ENCODE assay signal across 20 cellular contexts in the genomic region with DNA sequence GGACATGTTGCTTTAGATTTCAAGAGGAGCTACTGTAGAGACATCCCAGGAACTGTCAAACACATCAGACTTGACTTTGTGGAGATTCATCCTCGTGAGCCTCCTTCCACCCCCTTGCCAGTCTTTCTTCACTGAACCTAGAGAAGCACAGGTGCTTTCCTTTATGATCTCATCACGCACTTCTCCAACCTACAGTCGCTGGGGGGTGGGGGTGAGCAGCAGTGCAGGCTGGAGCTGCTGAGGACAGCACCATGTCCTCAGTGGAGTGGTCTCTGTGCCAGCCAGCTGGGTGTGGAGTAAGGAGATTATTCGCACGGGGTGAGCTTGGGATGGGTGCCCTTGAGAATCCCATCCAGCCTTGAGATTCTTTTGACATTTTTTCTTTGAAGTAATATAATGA.
A peak's percentile ranks its signal among the peaks of the same experiment; 100 is the strongest.
DNase-seq lines count a peak whose midpoint lies in the region; ATAC-seq and TF ChIP-seq lines count a peak whose summit lies in the region.
"Had no signal": no experiment of that assay in that cellular context is flagged by ENCODE, and none has a peak within 500 bp of the region (broad histone marks: within the 10 kb centered on the region; RNA-seq: fewer than 3 reads in every experiment).

No MANE protein-coding gene starts in this region.

- DNase-seq in activated naive CD8-positive, alpha-beta T cell treated with anti-CD3 and anti-CD28 coated beads for 36 hours = no peak
- DNase-seq in WERI-Rb-1 = peak; percentile 48
- DNase-seq: activated gamma-delta T cell, brain microvascular endothelial cell, DMS 273 treated with DMSO at 0.1 percent for 48 hours, esophagus squamous epithelium, Kasumi-1, mesendoderm, NCI-H748 treated with DMSO at 0.1 percent for 48 hours, retina, SK-N-SH had no signal

- H3K27ac ChIP-seq in WERI-Rb-1 = no peak overlapping the region
- H3K27ac ChIP-seq: brain microvascular endothelial cell, dorsolateral prefrontal cortex, esophagus squamous epithelium, Peyer's patch, thoracic aorta, VCaP had no signal

- intact Hi-C loops in dendritic cell treated with granulocyte-macrophage colony-stimulating factor and Interleukin-4, amounts not matched to agents 40 ng/mL and 50 ng/mL, for 4 days (cut with micrococcal nuclease) = no loop called here

- peak overlapping the region; percentile 9 for H3K27ac Mint-ChIP-seq in activated naive CD8-positive, alpha-beta T cell
- no peak overlapping the region for H3K27ac Mint-ChIP-seq in activated naive CD8-positive, alpha-beta T cell treated with anti-CD3 and anti-CD28 coated beads for 36 hours
- peak overlapping the region; percentile 28 for H3K27ac Mint-ChIP-seq in dendritic cell treated with granulocyte-macrophage colony-stimulating factor and Interleukin-4, amounts not matched to agents 40 ng/mL and 50 ng/mL, for 4 days
- peak overlapping the region; percentile 81 for H3K27ac Mint-ChIP-seq in stimulated activated memory B cell treated with anti-CD40 and anti-IgM and Interleukin-4, amounts not matched to agents 10 μg/mL and 1 μg/mL and 100 μg/mL, for 72 hours

- peaks cover 53% of the 10 kb centered on the region for H3K4me1 Mint-ChIP-seq in activated naive CD8-positive, alpha-beta T cell (ENCODE audit: low read depth)
- peaks cover 25% of the 10 kb centered on the region for H3K4me1 Mint-ChIP-seq in activated naive CD8-positive, alpha-beta T cell treated with anti-CD3 and anti-CD28 coated beads for 36 hours
- peaks cover 10% of the 10 kb centered on the region for H3K4me1 Mint-ChIP-seq in dendritic cell treated with granulocyte-macrophage colony-stimulating factor and Interleukin-4, amounts not matched to agents 40 ng/mL and 50 ng/mL, for 4 days (ENCODE audit: low read depth)
- H3K4me1 Mint-ChIP-seq in stimulated activated memory B cell treated with anti-CD40 and anti-IgM and Interleukin-4, amounts not matched to agents 10 μg/mL and 1 μg/mL and 100 μg/mL, for 72 hours = peaks cover 60% of the 10 kb centered on the region

- no peak for ATAC-seq in stimulated activated memory B cell treated with anti-CD40 and anti-IgM and Interleukin-4, amounts not matched to agents 10 μg/mL and 1 μg/mL and 100 μg/mL, for 72 hours
- ATAC-seq in GM18868 (IDR thresholded peaks at IDR 0.05; ENCODE audit: unreplicated experiment) = no peak
- ATAC-seq in GM21515 (IDR thresholded peaks at IDR 0.05; ENCODE audit: unreplicated experiment) = no peak

- H3K27me3 ChIP-seq in WERI-Rb-1 (ENCODE audit: insufficient read depth, low read depth, severe bottlenecking) = no peaks in the 10 kb centered on the region
- H3K27me3 ChIP-seq: brain microvascular endothelial cell, dorsolateral prefrontal cortex, esophagus squamous epithelium, Peyer's patch had no signal

- no peaks in the 10 kb centered on the region for H3K9me3 ChIP-seq in WERI-Rb-1 (ENCODE audit: severe bottlenecking)
- H3K9me3 ChIP-seq: esophagus squamous epithelium, Peyer's patch, SK-N-SH, thoracic aorta had no signal

- H3K4me3 ChIP-seq in WERI-Rb-1 (ENCODE audit: low read depth, low read length) = no peak overlapping the region
- H3K4me3 ChIP-seq: dorsolateral prefrontal cortex, esophagus squamous epithelium, Peyer's patch, thoracic aorta had no signal

- peaks cover 17% of the 10 kb centered on the region for H3K36me3 Mint-ChIP-seq in activated naive CD8-positive, alpha-beta T cell
- peaks cover 25% of the 10 kb centered on the region for H3K36me3 Mint-ChIP-seq in activated naive CD8-positive, alpha-beta T cell treated with anti-CD3 and anti-CD28 coated beads for 36 hours
- peaks cover 92% of the 10 kb centered on the region for H3K36me3 Mint-ChIP-seq in dendritic cell treated with granulocyte-macrophage colony-stimulating factor and Interleukin-4, amounts not matched to agents 40 ng/mL and 50 ng/mL, for 4 days (ENCODE audit: low read depth)
- H3K36me3 Mint-ChIP-seq in stimulated activated memory B cell treated with anti-CD40 and anti-IgM and Interleukin-4, amounts not matched to agents 10 μg/mL and 1 μg/mL and 100 μg/mL, for 72 hours = peaks cover 77% of the 10 kb centered on the region

- no peak overlapping the region for H3K4me3 Mint-ChIP-seq in activated naive CD8-positive, alpha-beta T cell
- H3K4me3 Mint-ChIP-seq in activated naive CD8-positive, alpha-beta T cell treated with anti-CD3 and anti-CD28 coated beads for 36 hours = no peak overlapping the region
- no peak overlapping the region for H3K4me3 Mint-ChIP-seq in dendritic cell treated with granulocyte-macrophage colony-stimulating factor and Interleukin-4, amounts not matched to agents 40 ng/mL and 50 ng/mL, for 4 days
- H3K4me3 Mint-ChIP-seq in stimulated activated memory B cell treated with anti-CD40 and anti-IgM and Interleukin-4, amounts not matched to agents 10 μg/mL and 1 μg/mL and 100 μg/mL, for 72 hours = no peak overlapping the region

- H3K27me3 Mint-ChIP-seq in activated naive CD8-positive, alpha-beta T cell = no peaks in the 10 kb centered on the region
- H3K27me3 Mint-ChIP-seq in activated naive CD8-positive, alpha-beta T cell treated with anti-CD3 and anti-CD28 coated beads for 36 hours = no peaks in the 10 kb centered on the region
- no peaks in the 10 kb centered on the region for H3K27me3 Mint-ChIP-seq in dendritic cell treated with granulocyte-macrophage colony-stimulating factor and Interleukin-4, amounts not matched to agents 40 ng/mL and 50 ng/mL, for 4 days
- no peaks in the 10 kb centered on the region for H3K27me3 Mint-ChIP-seq in stimulated activated memory B cell treated with anti-CD40 and anti-IgM and Interleukin-4, amounts not matched to agents 10 μg/mL and 1 μg/mL and 100 μg/mL, for 72 hours

- H3K9me3 Mint-ChIP-seq in activated naive CD8-positive, alpha-beta T cell (ENCODE audit: low read depth) = no peaks in the 10 kb centered on the region
- H3K9me3 Mint-ChIP-seq in activated naive CD8-positive, alpha-beta T cell treated with anti-CD3 and anti-CD28 coated beads for 36 hours = no peaks in the 10 kb centered on the region
- H3K9me3 Mint-ChIP-seq in dendritic cell treated with granulocyte-macrophage colony-stimulating factor and Interleukin-4, amounts not matched to agents 40 ng/mL and 50 ng/mL, for 4 days = no peaks in the 10 kb centered on the region
- H3K9me3 Mint-ChIP-seq in stimulated activated memory B cell treated with anti-CD40 and anti-IgM and Interleukin-4, amounts not matched to agents 10 μg/mL and 1 μg/mL and 100 μg/mL, for 72 hours = no peaks in the 10 kb centered on the region

- H3K36me3 ChIP-seq in WERI-Rb-1 = peaks cover 5% of the 10 kb centered on the region

- TF ChIP-seq CTCF in WERI-Rb-1 (IDR thresholded peaks at IDR 0.05; ENCODE audit: low read depth, low read length) = no peak
